Comparison of ENCODE assay signal across 14 cellular contexts in the genomic region with DNA sequence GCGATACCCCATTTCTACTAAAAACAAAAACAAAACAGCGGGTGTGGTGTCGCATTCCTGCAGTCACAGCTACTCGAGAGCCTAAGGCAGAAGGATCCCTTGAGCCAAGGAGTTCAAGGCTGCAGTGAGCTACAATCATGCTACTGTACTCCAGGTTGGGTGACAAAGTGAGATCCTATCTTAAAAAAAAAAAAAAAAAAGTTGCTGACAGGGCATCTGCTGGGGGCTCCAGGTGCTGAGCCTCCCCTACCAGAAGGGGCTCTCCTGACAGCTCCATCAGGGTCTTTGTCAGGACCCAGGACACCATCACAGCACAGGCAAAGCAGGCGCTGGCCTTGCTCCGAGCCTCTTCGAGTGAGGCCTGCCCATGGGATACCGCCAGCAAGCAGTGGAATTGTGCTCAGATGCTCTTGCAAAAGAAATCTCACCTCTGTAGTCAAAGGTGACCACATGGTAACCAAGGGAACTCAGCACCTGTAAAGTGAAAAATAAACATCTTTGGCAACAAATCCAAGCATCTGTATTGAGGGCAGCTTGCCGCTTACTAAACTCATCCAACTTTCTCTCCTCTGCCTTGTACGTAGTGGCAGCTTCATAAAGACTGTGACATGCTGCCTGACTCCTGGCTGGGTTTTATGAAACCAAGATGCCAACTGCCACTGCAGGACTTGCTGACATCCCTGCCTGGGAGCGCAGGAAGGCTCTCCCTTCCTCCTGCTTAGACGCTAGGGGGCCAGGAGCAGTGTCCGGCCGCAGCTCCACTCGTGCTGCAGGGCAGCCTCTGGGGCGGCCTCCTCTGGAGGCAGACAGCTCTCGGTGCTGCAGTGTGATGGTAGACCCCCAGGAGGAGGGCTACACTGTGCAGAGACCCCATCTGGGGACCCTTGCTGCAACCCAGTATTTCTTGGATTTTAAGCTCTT.
DNase-seq lines count a peak whose midpoint lies in the region; TF ChIP-seq lines count a peak whose summit lies in the region.
"Had no signal": no experiment of that assay in that cellular context is flagged by ENCODE, and none has a peak within 500 bp of the region (broad histone marks: within the 10 kb centered on the region; RNA-seq: fewer than 3 reads in every experiment).

No MANE protein-coding gene starts in this region.

- no peak overlapping the region for H2BK12ac ChIP-seq in H9 (ENCODE audit: insufficient read length, low read depth, low read length)

- H3K4me3 Mint-ChIP-seq in H9 (no peak overlapping the region), neural crest cell (no peak overlapping the region)

- in situ Hi-C loops in astrocyte of the spinal cord (cut with HindIII; ENCODE audit: low sequenced_read_pairs): no loop called here

- H3K27ac ChIP-seq in H9 (ENCODE audit: insufficient read length, low read depth, low read length): no peak overlapping the region
- H3K27ac ChIP-seq in breast epithelium: no peak overlapping the region
- H3K27ac ChIP-seq in colonic mucosa: no peak overlapping the region
- H3K27ac ChIP-seq: BLaER1, parathyroid adenoma had no signal

- no peak overlapping the region for H2AK5ac ChIP-seq in H9 (ENCODE audit: insufficient read length, low read length)

- no peak overlapping the region for H3K27ac Mint-ChIP-seq in H9
- peak overlapping the region; percentile 69 for H3K27ac Mint-ChIP-seq in neural crest cell (ENCODE audit: unreplicated experiment)

- no peak for TF ChIP-seq POLR2A in breast epithelium (IDR thresholded peaks at IDR 0.05)

- H3K4me3 ChIP-seq in astrocyte of the spinal cord (ENCODE audit: low read depth, low read length) (no peak overlapping the region), breast epithelium (no peak overlapping the region), colonic mucosa (no peak overlapping the region)
- H3K4me3 ChIP-seq: BLaER1 had no signal

- H3K4me1 Mint-ChIP-seq in H9 (peaks cover 5 to 8% of the 10 kb centered on the region in 2 experiments), neural crest cell (peaks cover 20% of the 10 kb centered on the region)

- H3K9me3 Mint-ChIP-seq in H9 (peaks cover 4 to 5% of the 10 kb centered on the region in 2 experiments; a peak in 4 of 5 replicates), neural crest cell (no peaks in the 10 kb centered on the region)

- no peak overlapping the region for H3K56ac ChIP-seq in H9 (ENCODE audit: insufficient read length, low read depth, low read length)

- intact Hi-C loops in breast epithelium (cut with DNase I; ENCODE audit: low total_unique reads): no loop called here
- intact Hi-C loops in colonic mucosa (cut with DNase I): no loop called here

- H3K27me3 ChIP-seq in H9 (ENCODE audit: insufficient read depth, low read length) (no peaks in the 10 kb centered on the region), breast epithelium (no peaks in the 10 kb centered on the region), colonic mucosa (no peaks in the 10 kb centered on the region)
- H3K27me3 ChIP-seq: BLaER1 had no signal

- no peak overlapping the region for H2BK15ac ChIP-seq in H9 (ENCODE audit: low read depth, low read length)

- peaks cover 2% of the 10 kb centered on the region; the same call in 1 of the 2 replicates for H3K27me3 Mint-ChIP-seq in H9 (ENCODE audit: low read depth)
- no peaks in the 10 kb centered on the region for H3K27me3 Mint-ChIP-seq in neural crest cell (ENCODE audit: low read depth)

- H4K5ac ChIP-seq in H9 (ENCODE audit: insufficient read length, low read depth, low read length): no peak overlapping the region

- WGBS in H9 (ENCODE audit: extremely low coverage, insufficient read length, low lambda C conversion rate): no CpG with 5 or more reads among the region's 17 CpGs

- DNase-seq in 8988T (peak; percentile 79), H9 (no peak), astrocyte of the spinal cord (ENCODE audit: low read depth, low spot score) (no peak), neural crest cell (ENCODE audit: low read depth, low spot score) (no peak), hippocampal formation (lab: John Stamatoyannopoulos, UW) (no peak), breast epithelium (ENCODE audit: low spot score in 2 of 2) (no peak), colonic mucosa (no peak), T-helper 9 cell (no peak)
- DNase-seq: DMS79 treated with DMSO at 0.1 percent for 48 hours, NCI-H1105 treated with DMSO at 0.1 percent for 48 hours, NCI-H524, T1000 had no signal

- no peak overlapping the region for H3K4ac ChIP-seq in H9 (ENCODE audit: low read depth, low read length)

- H3K23ac ChIP-seq in H9 (ENCODE audit: insufficient read length, low read depth, low read length): no peak overlapping the region

- no peak overlapping the region for H3K4me2 ChIP-seq in H9 (ENCODE audit: insufficient read depth, insufficient read length, low read length)

- no peak overlapping the region for H2BK120ac ChIP-seq in H9 (ENCODE audit: low read depth, low read length, poor library complexity, severe bottlenecking)

- no peak overlapping the region for H2BK5ac ChIP-seq in H9 (ENCODE audit: insufficient read length, low read length)

- H3K14ac ChIP-seq in H9 (ENCODE audit: insufficient read depth, low read length): no peak overlapping the region

- H2BK20ac ChIP-seq in H9 (ENCODE audit: low read depth, low read length, poor library complexity, severe bottlenecking): no peak overlapping the region

- no peaks in the 10 kb centered on the region for H4K20me1 ChIP-seq in H9 (ENCODE audit: control insufficient read depth, insufficient read depth, insufficient read length)

- no peak overlapping the region for H3K18ac ChIP-seq in H9 (ENCODE audit: insufficient read length, low read depth, low read length)

- H3K9ac ChIP-seq in H9 (ENCODE audit: extremely low read depth, insufficient read length, low read length): no peak overlapping the region
- H3K9ac ChIP-seq in colonic mucosa (ENCODE audit: low read depth in 2 of 2, low read length in 2 of 2): no peak overlapping the region
- H3K9ac ChIP-seq: BLaER1, parathyroid adenoma had no signal

- no peak overlapping the region for H4K91ac ChIP-seq in H9 (ENCODE audit: insufficient read length, low read depth, low read length)

- H3K4me1 ChIP-seq in H9 (ENCODE audit: insufficient read depth, low read length): no peaks in the 10 kb centered on the region; the same call in 1 of the 2 replicates
- H3K4me1 ChIP-seq in breast epithelium: peaks cover 7 to 13% of the 10 kb centered on the region in 2 donors
- peaks cover 17% of the 10 kb centered on the region for H3K4me1 ChIP-seq in colonic mucosa

- no peaks in the 10 kb centered on the region for H3K79me2 ChIP-seq in H9 (ENCODE audit: insufficient read depth, low read length)
- H3K79me2 ChIP-seq: parathyroid adenoma had no signal

- H3K23me2 ChIP-seq in H9 (ENCODE audit: insufficient read length, low read depth, low read length, poor library complexity, severe bottlenecking): no peaks in the 10 kb centered on the region

- peak; percentile 39 for TF ChIP-seq CTCF in H9 (conservative IDR thresholded peaks at IDR 0.05)
- peak; percentile 25 for TF ChIP-seq CTCF in astrocyte of the spinal cord (IDR thresholded peaks at IDR 0.05; ENCODE audit: low read depth, low read length)
- no peak for TF ChIP-seq CTCF in neural crest cell (conservative IDR thresholded peaks at IDR 0.05)
- no peak for TF ChIP-seq CTCF in breast epithelium (IDR thresholded peaks at IDR 0.05)
- TF ChIP-seq CTCF in colonic mucosa (IDR thresholded peaks at IDR 0.05): no peak

- H3K36me3 ChIP-seq in breast epithelium (no peaks in the 10 kb centered on the region), colonic mucosa (no peaks in the 10 kb centered on the region)

- H2AFZ ChIP-seq in H9 (ENCODE audit: low read length): no peak overlapping the region
- H2AFZ ChIP-seq: parathyroid adenoma had no signal

- H3K9me3 ChIP-seq in H9 (ENCODE audit: control insufficient read depth, low read depth, low read length): no peaks in the 10 kb centered on the region
- no peaks in the 10 kb centered on the region for H3K9me3 ChIP-seq in breast epithelium
- H3K9me3 ChIP-seq in colonic mucosa: no peaks in the 10 kb centered on the region

- H4K8ac ChIP-seq in H9 (replicated peaks; ENCODE audit: insufficient read length, low read depth, low read length): no peak overlapping the region

- no peak overlapping the region for H3T11ph ChIP-seq in H9 (ENCODE audit: low read length)

- H3K36me3 Mint-ChIP-seq in H9 (ENCODE audit: insufficient read depth in 1 of 3, low read depth in 3 of 3) (peaks cover 17 to 51% (median 24%) of the 10 kb centered on the region in 3 experiments), neural crest cell (ENCODE audit: low read depth) (peaks cover 12% of the 10 kb centered on the region)

- peaks cover 4% of the 10 kb centered on the region for H3K79me1 ChIP-seq in H9 (ENCODE audit: insufficient read depth, low read depth, low read length, poor library complexity, severe bottlenecking)

Comparison
In these comparisons a context has a peak if more than half of its experiments do, and no peak if none do; other contexts are left out.
1. CTCF ChIP-seq: peak in H9 (single experiment) and astrocyte of the spinal cord (single experiment); none in neural crest cell (single experiment), breast epithelium (0 of 3) and colonic mucosa (single experiment).